1 cellular context compared by ENCODE assay signal in genomic region chr4:98686847-98687246, GRCh38.
TF ChIP-seq lines count a peak whose summit lies in the region.

No MANE protein-coding gene starts in this region.

TF ChIP-seq in K562, 482 proteins besides CTCF, POLR2A, EP300 and RAD21 (continued from another document and continues in another):
- TF ChIP-seq AFF1 (IDR thresholded peaks at IDR 0.05; ENCODE audit: low read depth in 1 of 2, partially characterized antibody in 2 of 2) (no peak), ZNF143 (CRISPR knock-in tag; IDR thresholded peaks at IDR 0.05) (no peak), ZBTB1 (CRISPR knock-in tag; IDR thresholded peaks at IDR 0.05; ENCODE audit: borderline replicate concordance, low read depth) (no peak), IRF1 (CRISPR knock-in tag; IDR thresholded peaks at IDR 0.05; ENCODE audit: borderline replicate concordance) (no peak), FOS (IDR thresholded peaks at IDR 0.05; ENCODE audit: extremely low read depth, insufficient read length) (no peak), SMAD4 (CRISPR knock-in tag; conservative IDR thresholded peaks at IDR 0.05) (peak; percentile 56), BHLHE40 (IDR thresholded peaks at IDR 0.05; ENCODE audit: low read length) (no peak), HDAC8 (tag; IDR thresholded peaks at IDR 0.05) (no peak), ZNF274 (IDR thresholded peaks at IDR 0.05; ENCODE audit: borderline replicate concordance, low read depth, low read length) (no peak), LARP7 (IDR thresholded peaks at IDR 0.05) (no peak), GMEB1 (CRISPR knock-in tag; IDR thresholded peaks at IDR 0.05) (no peak), CREB1 (IDR thresholded peaks at IDR 0.05) (peak; percentile 68; the same call in 1 of the 2 replicates), CREB1 (CRISPR knock-in tag; IDR thresholded peaks at IDR 0.05) (no peak), MXD1 (CRISPR knock-in tag; IDR thresholded peaks at IDR 0.05; ENCODE audit: borderline replicate concordance, poor library complexity, severe bottlenecking) (no peak), POLR2H (tag; IDR thresholded peaks at IDR 0.05; ENCODE audit: low read depth) (no peak), ZNF407 (IDR thresholded peaks at IDR 0.05; ENCODE audit: low read depth) (no peak), MTA3 (IDR thresholded peaks at IDR 0.05; ENCODE audit: borderline replicate concordance) (peak; percentile 43; the same call in 1 of the 2 replicates), HMG20A (CRISPR knock-in tag; conservative IDR thresholded peaks at IDR 0.05) (no peak), E2F3 (CRISPR knock-in tag; IDR thresholded peaks at IDR 0.05) (no peak), HDAC6 (IDR thresholded peaks at IDR 0.05; ENCODE audit: low read depth, low read length) (no peak), RCOR1 (IDR thresholded peaks at IDR 0.05; ENCODE audit: borderline replicate concordance in 1 of 2, low read depth in 2 of 2, low read length in 2 of 2) (peak; percentile 37 to 82; a peak in 3 of 4 replicates), ZNF583 (CRISPR knock-in tag; IDR thresholded peaks at IDR 0.05) (no peak), ZBTB40 (IDR thresholded peaks at IDR 0.05) (no peak), ZBTB40 (CRISPR knock-in tag; IDR thresholded peaks at IDR 0.05) (no peak), SMC3 (conservative IDR thresholded peaks at IDR 0.05; ENCODE audit: insufficient read depth, low read depth, low read length) (no peak), ILK (tag; IDR thresholded peaks at IDR 0.05; ENCODE audit: borderline replicate concordance, low read depth) (no peak), ZFP91 (CRISPR knock-in tag; IDR thresholded peaks at IDR 0.05) (no peak)
